In genomic region chr18:79496978-79497637, GRCh38 we compare ENCODE assay signal across 8 cellular contexts.
DNase-seq lines count a peak whose midpoint lies in the region; ATAC-seq, FAIRE-seq and TF ChIP-seq lines count a peak whose summit lies in the region.

No MANE protein-coding gene starts in this region.

- H3K4me3 Mint-ChIP-seq in chondrocyte (ENCODE audit: unreplicated experiment): no peak overlapping the region
- no peak overlapping the region for H3K4me3 Mint-ChIP-seq in CD4-positive, alpha-beta T cell

- H3K4me3 ChIP-seq in muscle layer of duodenum (ENCODE audit: low read depth in 1 of 2, low read length in 2 of 2): peak overlapping the region in 1 of 2 donors; percentile 20

- intact Hi-C loops in CD4-positive, alpha-beta T cell (cut with DNase I, micrococcal nuclease): no loop called here

- peaks cover 10 to 26% of the 10 kb centered on the region in 2 donors for H3K4me1 ChIP-seq in muscle layer of duodenum (ENCODE audit: control insufficient read depth in 1 of 2, insufficient read depth in 2 of 2, low read length in 2 of 2)

- H3K9me3 ChIP-seq in muscle layer of duodenum (ENCODE audit: control insufficient read depth in 1 of 2, low read length in 2 of 2): peaks cover 0 to 12% of the 10 kb centered on the region in 2 donors
- H3K9me3 ChIP-seq in CD4-positive, alpha-beta T cell (ENCODE audit: control insufficient read depth, low read length): peaks cover 26% of the 10 kb centered on the region

- H3K36me3 ChIP-seq in muscle layer of duodenum (ENCODE audit: control insufficient read depth in 1 of 2, insufficient read depth in 2 of 2, low read length in 2 of 2): peaks cover 0 to 8% of the 10 kb centered on the region in 2 donors

- peak; percentile 19 for TF ChIP-seq CTCF in chondrocyte (IDR thresholded peaks at IDR 0.05)
- TF ChIP-seq CTCF in CD4-positive, alpha-beta T cell (IDR thresholded peaks at IDR 0.05): no peak

- peak overlapping the region; percentile 72 for H3K27ac ChIP-seq in muscle layer of duodenum (ENCODE audit: low read length)
- no peak overlapping the region for H3K27ac ChIP-seq in CD4-positive, alpha-beta T cell (ENCODE audit: low read depth, low read length)

- no peak for TF ChIP-seq POLR2A in GM12891 (IDR thresholded peaks at IDR 0.05; ENCODE audit: low read depth, low read length)

- peak overlapping the region; percentile 68 for H3K27ac Mint-ChIP-seq in chondrocyte (ENCODE audit: unreplicated experiment)
- no peak overlapping the region for H3K27ac Mint-ChIP-seq in CD4-positive, alpha-beta T cell

- H3K9me3 Mint-ChIP-seq in chondrocyte (ENCODE audit: low read depth): peaks cover 32% of the 10 kb centered on the region
- H3K9me3 Mint-ChIP-seq in CD4-positive, alpha-beta T cell: peaks cover 15% of the 10 kb centered on the region

- CTCF ChIA-PET in CD4-positive, alpha-beta T cell (lab: Charles Lee): no interaction called here

- FAIRE-seq in GM12891 (lab: Jason Lieb, UNC): peak; percentile 60

- ATAC-seq in HG03135 (IDR thresholded peaks at IDR 0.05; ENCODE audit: unreplicated experiment) (peak; percentile 29), GM18873 (IDR thresholded peaks at IDR 0.05; ENCODE audit: low FRiP score, unreplicated experiment) (no peak)
- ATAC-seq in CD4-positive, alpha-beta T cell (ENCODE audit: poor library complexity): no peak

- POLR2A ChIA-PET in CD4-positive, alpha-beta T cell (lab: Charles Lee): interaction anchor here (1.3 to 2.0 kb wide), 2 partner anchors 19 to 26 kb away, joined by 3 to 5 read pairs; no protein-coding TSS in a partner anchor

- no peak for DNase-seq in GM12891 (ENCODE audit: insufficient read length, low spot score)
- peak; percentile 82 for DNase-seq in chondrocyte (ENCODE audit: low spot score)
- no peak for DNase-seq in retina
- no peak for DNase-seq in CD4-positive, alpha-beta T cell
- no peak for DNase-seq in germinal center (ENCODE audit: low spot score)

- H3K27me3 ChIP-seq in muscle layer of duodenum (ENCODE audit: low read depth, low read length): no peaks in the 10 kb centered on the region
- H3K27me3 ChIP-seq in CD4-positive, alpha-beta T cell (ENCODE audit: control insufficient read depth, insufficient read depth, low read length): no peaks in the 10 kb centered on the region

- peaks cover 26% of the 10 kb centered on the region for H3K4me1 Mint-ChIP-seq in chondrocyte (ENCODE audit: low read depth)
- H3K4me1 Mint-ChIP-seq in CD4-positive, alpha-beta T cell (ENCODE audit: low read depth): peaks cover 22% of the 10 kb centered on the region

- H3K36me3 Mint-ChIP-seq in chondrocyte (ENCODE audit: low read depth): peaks cover 23% of the 10 kb centered on the region
- peaks cover 59% of the 10 kb centered on the region for H3K36me3 Mint-ChIP-seq in CD4-positive, alpha-beta T cell (ENCODE audit: low read depth)

- H3K27me3 Mint-ChIP-seq in chondrocyte (ENCODE audit: low read depth): no peaks in the 10 kb centered on the region
- H3K27me3 Mint-ChIP-seq in CD4-positive, alpha-beta T cell: no peaks in the 10 kb centered on the region

TF ChIP-seq in GM12891, 5 proteins besides CTCF, POLR2A, EP300 and RAD21:
- TF ChIP-seq PAX5 (IDR thresholded peaks at IDR 0.05; ENCODE audit: insufficient read depth, low read length, severe bottlenecking): no peak
- no peak for TF ChIP-seq TAF1 (IDR thresholded peaks at IDR 0.05; ENCODE audit: low read depth, low read length)
- no peak for TF ChIP-seq SPI1 (IDR thresholded peaks at IDR 0.05; ENCODE audit: low read depth, low read length)
- no peak for TF ChIP-seq POU2F2 (IDR thresholded peaks at IDR 0.05; ENCODE audit: low read depth, low read length)
- TF ChIP-seq POLR2AphosphoS5 (IDR thresholded peaks at IDR 0.05; ENCODE audit: low read depth, low read length): no peak
